In the genomic region with DNA sequence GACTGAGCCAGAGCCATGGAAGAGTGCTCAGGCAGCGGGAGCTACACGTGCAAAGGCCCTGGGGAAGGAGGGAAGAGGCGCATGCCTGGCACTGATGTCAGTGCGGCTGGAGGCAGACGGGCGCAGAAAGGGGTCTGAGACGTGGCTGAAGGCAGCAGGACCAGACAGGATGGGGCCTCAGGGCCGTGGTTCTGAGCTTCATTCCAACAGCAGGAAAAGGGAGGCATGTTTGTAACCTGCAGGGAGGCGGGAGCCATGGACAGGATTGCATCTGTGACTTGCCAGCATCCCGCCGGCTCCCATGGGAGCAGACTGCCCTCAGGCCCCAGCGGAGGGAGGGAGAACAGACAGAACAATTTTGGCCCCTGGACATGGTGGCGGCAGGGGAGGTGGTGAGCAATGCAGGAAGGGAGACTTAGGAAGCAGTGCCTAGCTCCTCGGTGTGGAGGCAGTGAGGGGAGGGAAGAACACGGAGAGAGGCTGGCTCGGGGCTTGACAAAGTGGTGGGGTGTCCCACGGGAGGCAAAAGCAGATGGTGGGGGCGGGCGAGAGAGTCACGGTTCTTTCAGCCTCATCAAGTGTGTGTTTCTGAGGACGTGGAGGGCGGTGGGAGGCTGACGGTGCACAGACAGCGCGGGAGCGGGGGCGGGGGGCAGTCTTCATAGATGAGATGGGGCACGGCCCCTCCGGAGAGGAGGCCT, we compare ENCODE assay signal across 16 cellular contexts. TPM values are rescaled to one million over a fixed set of nuclear protein-coding genes. Genes with fewer than 3 reads are reported as not detected.
DNase-seq lines count a peak whose midpoint lies in the region; ATAC-seq and TF ChIP-seq lines count a peak whose summit lies in the region.
"Had no signal": no experiment of that assay in that cellular context is flagged by ENCODE, and none has a peak within 500 bp of the region (broad histone marks: within the 10 kb centered on the region; RNA-seq: fewer than 3 reads in every experiment).

No MANE protein-coding gene starts in this region.

- H3K27ac Mint-ChIP-seq in activated T-helper 1 cell treated with anti-CD3 and anti-CD28 coated beads, Interleukin-12 subunit alpha, Interleukin-12 subunit beta, Interleukin-2, Interleukin-4 antibody, amounts not matched to agents 30 ng/mL and 10 ng/mL and 1 ng/mL, durations not matched to agents 14 hours and 24 hours and 36 hours = peak overlapping the region; percentile 24
- peak overlapping the region; percentile 50 for H3K27ac Mint-ChIP-seq in neural progenitor cell
- H3K27ac Mint-ChIP-seq: progenitor cell of endocrine pancreas; stimulated activated effector memory CD8-positive, alpha-beta T cell treated with anti-CD3 and anti-CD28 coated beads, Interleukin-12 subunit alpha, Interleukin-12 subunit beta, amount 100 ng/mL, for 72 hours had no signal

- no peaks in the 10 kb centered on the region for H4K20me1 ChIP-seq in DOHH2 (ENCODE audit: control insufficient read depth, insufficient read depth, low read depth, low read length)
- H4K20me1 ChIP-seq in neural progenitor cell (ENCODE audit: low read depth) = no peaks in the 10 kb centered on the region

- no peaks in the 10 kb centered on the region for H3K4me1 Mint-ChIP-seq in activated T-helper 1 cell treated with anti-CD3 and anti-CD28 coated beads, Interleukin-12 subunit alpha, Interleukin-12 subunit beta, Interleukin-2, Interleukin-4 antibody, amounts not matched to agents 30 ng/mL and 10 ng/mL and 1 ng/mL, durations not matched to agents 14 hours and 24 hours and 36 hours (ENCODE audit: low read depth)
- peaks cover 13% of the 10 kb centered on the region for H3K4me1 Mint-ChIP-seq in neural progenitor cell

- 44 to 59% methylated on average over 9 to 20 of the region's 29 CpGs for WGBS in gastroesophageal sphincter (ENCODE audit: low coverage in 1 of 2), 2 donors

- ATAC-seq in gastroesophageal sphincter (no peak), HG03175 (IDR thresholded peaks at IDR 0.05; ENCODE audit: unreplicated experiment) (no peak)

- no peak for TF ChIP-seq EP300 in gastroesophageal sphincter (IDR thresholded peaks at IDR 0.05)

- peaks cover 59% of the 10 kb centered on the region for H3K4me1 ChIP-seq in DOHH2 (ENCODE audit: control insufficient read depth, low read length)
- H3K4me1 ChIP-seq in neural progenitor cell = no peaks in the 10 kb centered on the region
- H3K4me1 ChIP-seq in gastroesophageal sphincter = peaks cover 0 to 5% (median 0%) of the 10 kb centered on the region in 3 donors

- peaks cover 25% of the 10 kb centered on the region; the same call in 1 of the 2 replicates for H3K9me3 ChIP-seq in DOHH2 (ENCODE audit: control insufficient read depth, insufficient read depth, low read length)
- H3K9me3 ChIP-seq in neural progenitor cell (ENCODE audit: low read depth) = no peaks in the 10 kb centered on the region
- peaks cover 0 to 2% (median 0%) of the 10 kb centered on the region in 3 donors for H3K9me3 ChIP-seq in gastroesophageal sphincter

- no peak for TF ChIP-seq POLR2A in gastroesophageal sphincter (IDR thresholded peaks at IDR 0.05)

- H3K4me2 ChIP-seq in DOHH2 (ENCODE audit: low read length) = peak overlapping the region; percentile 97
- H3K4me2 ChIP-seq in neural progenitor cell = no peak overlapping the region

- no peaks in the 10 kb centered on the region for H3K9me2 ChIP-seq in DOHH2 (replicated peaks; ENCODE audit: control insufficient read depth, low read length)

- H3K4me3 Mint-ChIP-seq in activated T-helper 1 cell treated with anti-CD3 and anti-CD28 coated beads, Interleukin-12 subunit alpha, Interleukin-12 subunit beta, Interleukin-2, Interleukin-4 antibody, amounts not matched to agents 30 ng/mL and 10 ng/mL and 1 ng/mL, durations not matched to agents 14 hours and 24 hours and 36 hours = no peak overlapping the region
- no peak overlapping the region for H3K4me3 Mint-ChIP-seq in neural progenitor cell
- H3K4me3 Mint-ChIP-seq: stimulated activated effector memory CD8-positive, alpha-beta T cell treated with anti-CD3 and anti-CD28 coated beads, Interleukin-12 subunit alpha, Interleukin-12 subunit beta, amount 100 ng/mL, for 72 hours had no signal

- H3K4me3 ChIP-seq in DOHH2 (ENCODE audit: low read length) = peak overlapping the region; percentile 73
- H3K4me3 ChIP-seq in neural progenitor cell = no peak overlapping the region
- H3K4me3 ChIP-seq in gastroesophageal sphincter = no peak overlapping the region

- no peak overlapping the region for H3K9ac ChIP-seq in neural progenitor cell

- DNase-seq in M059J (ENCODE audit: low read depth) = peak; percentile 16
- DNase-seq in activated T-helper 1 cell treated with anti-CD3 and anti-CD28 coated beads, Interleukin-12 subunit alpha, Interleukin-12 subunit beta, Interleukin-2, Interleukin-4 antibody, amounts not matched to agents 30 ng/mL and 10 ng/mL and 1 ng/mL, durations not matched to agents 14 hours and 24 hours and 36 hours (ENCODE audit: low spot score) = no peak
- no peak for DNase-seq in neural progenitor cell (ENCODE audit: low spot score)
- DNase-seq in SHP77 (lab: John Stamatoyannopoulos, UW) = no peak
- DNase-seq in SKM-1 (lab: John Stamatoyannopoulos, UW; ENCODE audit: unreplicated experiment) = no peak
- DNase-seq: effector CD8-positive, alpha-beta T cell; foreskin melanocyte; midbrain; NCI-H526 treated with DMSO at 0.1 percent for 48 hours; SHP77 treated with DMSO at 0.1 percent for 48 hours; stimulated activated CD4-positive, alpha-beta T cell treated with anti-CD3 and anti-CD28 coated beads, Interleukin-1b, Interleukin-23, amount 100 ng/mL, for 48 hours had no signal

- H3K79me2 ChIP-seq in DOHH2 (ENCODE audit: control insufficient read depth, low read length) (no peaks in the 10 kb centered on the region), neural progenitor cell (ENCODE audit: low read depth) (no peaks in the 10 kb centered on the region)

- H2AFZ ChIP-seq in neural progenitor cell (replicated peaks) = no peak overlapping the region

- H3K36me3 ChIP-seq in DOHH2 (ENCODE audit: control insufficient read depth, low read length) (peaks cover 6% of the 10 kb centered on the region), neural progenitor cell (no peaks in the 10 kb centered on the region), gastroesophageal sphincter (no peaks in the 10 kb centered on the region)

- intact Hi-C loops in activated T-helper 1 cell treated with anti-CD3 and anti-CD28 coated beads, Interleukin-12 subunit alpha, Interleukin-12 subunit beta, Interleukin-2, Interleukin-4 antibody, amounts not matched to agents 30 ng/mL and 10 ng/mL and 1 ng/mL, durations not matched to agents 14 hours and 24 hours and 36 hours (cut with micrococcal nuclease) = no loop called here

- peak; percentile 14 for TF ChIP-seq CTCF in DOHH2 (IDR thresholded peaks at IDR 0.05; ENCODE audit: low read depth, low read length, poor library complexity, severe bottlenecking)
- no peak for TF ChIP-seq CTCF in neural progenitor cell (IDR thresholded peaks at IDR 0.05)
- no peak for TF ChIP-seq CTCF in gastroesophageal sphincter (IDR thresholded peaks at IDR 0.05)

- H3K27me3 Mint-ChIP-seq in activated T-helper 1 cell treated with anti-CD3 and anti-CD28 coated beads, Interleukin-12 subunit alpha, Interleukin-12 subunit beta, Interleukin-2, Interleukin-4 antibody, amounts not matched to agents 30 ng/mL and 10 ng/mL and 1 ng/mL, durations not matched to agents 14 hours and 24 hours and 36 hours (ENCODE audit: insufficient read depth) = peaks cover 3% of the 10 kb centered on the region
- peaks cover 13% of the 10 kb centered on the region for H3K27me3 Mint-ChIP-seq in neural progenitor cell (ENCODE audit: insufficient read depth, low read depth)

- peak overlapping the region; percentile 100 for H3K27ac ChIP-seq in DOHH2 (ENCODE audit: low read depth, low read length)
- H3K27ac ChIP-seq in neural progenitor cell = no peak overlapping the region
- no peak overlapping the region for H3K27ac ChIP-seq in gastroesophageal sphincter

- H3K36me3 Mint-ChIP-seq in activated T-helper 1 cell treated with anti-CD3 and anti-CD28 coated beads, Interleukin-12 subunit alpha, Interleukin-12 subunit beta, Interleukin-2, Interleukin-4 antibody, amounts not matched to agents 30 ng/mL and 10 ng/mL and 1 ng/mL, durations not matched to agents 14 hours and 24 hours and 36 hours (ENCODE audit: low read depth) = peaks cover 2% of the 10 kb centered on the region
- H3K36me3 Mint-ChIP-seq in neural progenitor cell = peaks cover 2% of the 10 kb centered on the region
- H3K36me3 Mint-ChIP-seq: stimulated activated effector memory CD8-positive, alpha-beta T cell treated with anti-CD3 and anti-CD28 coated beads, Interleukin-12 subunit alpha, Interleukin-12 subunit beta, amount 100 ng/mL, for 72 hours had no signal

- peaks cover 17% of the 10 kb centered on the region for H3K9me3 Mint-ChIP-seq in activated T-helper 1 cell treated with anti-CD3 and anti-CD28 coated beads, Interleukin-12 subunit alpha, Interleukin-12 subunit beta, Interleukin-2, Interleukin-4 antibody, amounts not matched to agents 30 ng/mL and 10 ng/mL and 1 ng/mL, durations not matched to agents 14 hours and 24 hours and 36 hours
- peaks cover 26% of the 10 kb centered on the region for H3K9me3 Mint-ChIP-seq in neural progenitor cell
- H3K9me3 Mint-ChIP-seq: stimulated activated effector memory CD8-positive, alpha-beta T cell treated with anti-CD3 and anti-CD28 coated beads, Interleukin-12 subunit alpha, Interleukin-12 subunit beta, amount 100 ng/mL, for 72 hours had no signal

- H3F3A ChIP-seq in DOHH2 (ENCODE audit: control insufficient read depth, insufficient read depth) (peaks cover 50% of the 10 kb centered on the region), neural progenitor cell (ENCODE audit: low read depth) (no peaks in the 10 kb centered on the region)

- H3K27me3 ChIP-seq in DOHH2 (ENCODE audit: control insufficient read depth, low read length) = no peaks in the 10 kb centered on the region
- H3K27me3 ChIP-seq in neural progenitor cell = no peaks in the 10 kb centered on the region
- H3K27me3 ChIP-seq in gastroesophageal sphincter = peaks cover 21% of the 10 kb centered on the region

RNA-seq across cellular contexts. Expression of gene INF2, which starts 33.3 kb away (rescaled TPM):
- total RNA-seq in M059J (2014; rRNA removed; shearing (Covaris generic)) = 24.8 and 25.6 TPM in 2 replicates
- total RNA-seq in activated T-helper 1 cell treated with anti-CD3 and anti-CD28 coated beads, Interleukin-12 subunit alpha, Interleukin-12 subunit beta, Interleukin-2, Interleukin-4 antibody, amounts not matched to agents 30 ng/mL and 10 ng/mL and 1 ng/mL, durations not matched to agents 14 hours and 24 hours and 36 hours = 86.6 and 91.6 TPM in 2 replicates
- total RNA-seq in neural progenitor cell (ENCODE audit: low replicate concordance) (7.8 and 24.0 TPM in 2 replicates), gastroesophageal sphincter (100 to 1,000 TPM in 1 of 4 donors, 10 to 100 TPM in 3; 44.6 to 102 (median 64.7) TPM)

RNA-seq across cellular contexts. Expression of gene TMEM179, which starts 51.6 kb away (rescaled TPM):
- total RNA-seq in M059J (2014; rRNA removed; shearing (Covaris generic)) = 0.49 TPM in 1 of 2 replicates, not detected in the other
- 0.12 and 0.36 TPM in 2 replicates for total RNA-seq in activated T-helper 1 cell treated with anti-CD3 and anti-CD28 coated beads, Interleukin-12 subunit alpha, Interleukin-12 subunit beta, Interleukin-2, Interleukin-4 antibody, amounts not matched to agents 30 ng/mL and 10 ng/mL and 1 ng/mL, durations not matched to agents 14 hours and 24 hours and 36 hours
- total RNA-seq in neural progenitor cell (ENCODE audit: low replicate concordance) = 0.77 and 12.1 TPM in 2 replicates
- 1 to 10 TPM in 1 of 4 donors, under 1 TPM in 3; 0.46 to 1.9 (median 0.72) TPM for total RNA-seq in gastroesophageal sphincter
